In genomic region chr2:43349944-43350343, GRCh38 we compare ENCODE assay signal across 1 cellular context.
TF ChIP-seq lines count a peak whose summit lies in the region.

No MANE protein-coding gene starts in this region.

TF ChIP-seq in WTC11, 78 proteins besides CTCF, POLR2A, EP300 and RAD21:
- TF ChIP-seq, protein P1, sequence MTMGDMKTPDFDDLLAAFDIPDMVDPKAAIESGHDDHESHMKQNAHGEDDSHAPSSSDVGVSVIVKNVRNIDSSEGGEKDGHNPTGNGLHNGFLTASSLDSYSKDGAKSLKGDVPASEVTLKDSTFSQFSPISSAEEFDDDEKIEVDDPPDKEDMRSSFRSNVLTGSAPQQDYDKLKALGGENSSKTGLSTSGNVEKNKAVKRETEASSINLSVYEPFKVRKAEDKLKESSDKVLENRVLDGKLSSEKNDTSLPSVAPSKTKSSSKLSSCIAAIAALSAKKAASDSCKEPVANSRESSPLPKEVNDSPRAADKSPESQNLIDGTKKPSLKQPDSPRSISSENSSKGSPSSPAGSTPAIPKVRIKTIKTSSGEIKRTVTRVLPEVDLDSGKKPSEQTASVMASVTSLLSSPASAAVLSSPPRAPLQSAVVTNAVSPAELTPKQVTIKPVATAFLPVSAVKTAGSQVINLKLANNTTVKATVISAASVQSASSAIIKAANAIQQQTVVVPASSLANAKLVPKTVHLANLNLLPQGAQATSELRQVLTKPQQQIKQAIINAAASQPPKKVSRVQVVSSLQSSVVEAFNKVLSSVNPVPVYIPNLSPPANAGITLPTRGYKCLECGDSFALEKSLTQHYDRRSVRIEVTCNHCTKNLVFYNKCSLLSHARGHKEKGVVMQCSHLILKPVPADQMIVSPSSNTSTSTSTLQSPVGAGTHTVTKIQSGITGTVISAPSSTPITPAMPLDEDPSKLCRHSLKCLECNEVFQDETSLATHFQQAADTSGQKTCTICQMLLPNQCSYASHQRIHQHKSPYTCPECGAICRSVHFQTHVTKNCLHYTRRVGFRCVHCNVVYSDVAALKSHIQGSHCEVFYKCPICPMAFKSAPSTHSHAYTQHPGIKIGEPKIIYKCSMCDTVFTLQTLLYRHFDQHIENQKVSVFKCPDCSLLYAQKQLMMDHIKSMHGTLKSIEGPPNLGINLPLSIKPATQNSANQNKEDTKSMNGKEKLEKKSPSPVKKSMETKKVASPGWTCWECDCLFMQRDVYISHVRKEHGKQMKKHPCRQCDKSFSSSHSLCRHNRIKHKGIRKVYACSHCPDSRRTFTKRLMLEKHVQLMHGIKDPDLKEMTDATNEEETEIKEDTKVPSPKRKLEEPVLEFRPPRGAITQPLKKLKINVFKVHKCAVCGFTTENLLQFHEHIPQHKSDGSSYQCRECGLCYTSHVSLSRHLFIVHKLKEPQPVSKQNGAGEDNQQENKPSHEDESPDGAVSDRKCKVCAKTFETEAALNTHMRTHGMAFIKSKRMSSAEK (CRISPR knock-in tag; IDR thresholded peaks at IDR 0.05; ENCODE audit: borderline replicate concordance) = no peak
- TF ChIP-seq, protein P2, sequence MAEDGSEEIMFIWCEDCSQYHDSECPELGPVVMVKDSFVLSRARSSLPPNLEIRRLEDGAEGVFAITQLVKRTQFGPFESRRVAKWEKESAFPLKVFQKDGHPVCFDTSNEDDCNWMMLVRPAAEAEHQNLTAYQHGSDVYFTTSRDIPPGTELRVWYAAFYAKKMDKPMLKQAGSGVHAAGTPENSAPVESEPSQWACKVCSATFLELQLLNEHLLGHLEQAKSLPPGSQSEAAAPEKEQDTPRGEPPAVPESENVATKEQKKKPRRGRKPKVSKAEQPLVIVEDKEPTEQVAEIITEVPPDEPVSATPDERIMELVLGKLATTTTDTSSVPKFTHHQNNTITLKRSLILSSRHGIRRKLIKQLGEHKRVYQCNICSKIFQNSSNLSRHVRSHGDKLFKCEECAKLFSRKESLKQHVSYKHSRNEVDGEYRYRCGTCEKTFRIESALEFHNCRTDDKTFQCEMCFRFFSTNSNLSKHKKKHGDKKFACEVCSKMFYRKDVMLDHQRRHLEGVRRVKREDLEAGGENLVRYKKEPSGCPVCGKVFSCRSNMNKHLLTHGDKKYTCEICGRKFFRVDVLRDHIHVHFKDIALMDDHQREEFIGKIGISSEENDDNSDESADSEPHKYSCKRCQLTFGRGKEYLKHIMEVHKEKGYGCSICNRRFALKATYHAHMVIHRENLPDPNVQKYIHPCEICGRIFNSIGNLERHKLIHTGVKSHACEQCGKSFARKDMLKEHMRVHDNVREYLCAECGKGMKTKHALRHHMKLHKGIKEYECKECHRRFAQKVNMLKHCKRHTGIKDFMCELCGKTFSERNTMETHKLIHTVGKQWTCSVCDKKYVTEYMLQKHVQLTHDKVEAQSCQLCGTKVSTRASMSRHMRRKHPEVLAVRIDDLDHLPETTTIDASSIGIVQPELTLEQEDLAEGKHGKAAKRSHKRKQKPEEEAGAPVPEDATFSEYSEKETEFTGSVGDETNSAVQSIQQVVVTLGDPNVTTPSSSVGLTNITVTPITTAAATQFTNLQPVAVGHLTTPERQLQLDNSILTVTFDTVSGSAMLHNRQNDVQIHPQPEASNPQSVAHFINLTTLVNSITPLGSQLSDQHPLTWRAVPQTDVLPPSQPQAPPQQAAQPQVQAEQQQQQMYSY (CRISPR knock-in tag; IDR thresholded peaks at IDR 0.05) = no peak
- TF ChIP-seq SP1 (CRISPR knock-in tag; conservative IDR thresholded peaks at IDR 0.05) = no peak
- TF ChIP-seq ZNF317 (CRISPR knock-in tag; IDR thresholded peaks at IDR 0.05; ENCODE audit: borderline replicate concordance, low read depth) = no peak
- no peak for TF ChIP-seq TP53 (CRISPR knock-in tag; IDR thresholded peaks at IDR 0.05)
- no peak for TF ChIP-seq KAT7 (CRISPR knock-in tag; IDR thresholded peaks at IDR 0.05; ENCODE audit: borderline replicate concordance)
- TF ChIP-seq, protein P3, sequence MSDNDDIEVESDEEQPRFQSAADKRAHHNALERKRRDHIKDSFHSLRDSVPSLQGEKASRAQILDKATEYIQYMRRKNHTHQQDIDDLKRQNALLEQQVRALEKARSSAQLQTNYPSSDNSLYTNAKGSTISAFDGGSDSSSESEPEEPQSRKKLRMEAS (CRISPR knock-in tag; IDR thresholded peaks at IDR 0.05) = no peak
- no peak for TF ChIP-seq TEAD4 (CRISPR knock-in tag; IDR thresholded peaks at IDR 0.05)
- TF ChIP-seq HMGA2 (CRISPR knock-in tag; IDR thresholded peaks at IDR 0.05) = no peak
